In the genomic region with DNA sequence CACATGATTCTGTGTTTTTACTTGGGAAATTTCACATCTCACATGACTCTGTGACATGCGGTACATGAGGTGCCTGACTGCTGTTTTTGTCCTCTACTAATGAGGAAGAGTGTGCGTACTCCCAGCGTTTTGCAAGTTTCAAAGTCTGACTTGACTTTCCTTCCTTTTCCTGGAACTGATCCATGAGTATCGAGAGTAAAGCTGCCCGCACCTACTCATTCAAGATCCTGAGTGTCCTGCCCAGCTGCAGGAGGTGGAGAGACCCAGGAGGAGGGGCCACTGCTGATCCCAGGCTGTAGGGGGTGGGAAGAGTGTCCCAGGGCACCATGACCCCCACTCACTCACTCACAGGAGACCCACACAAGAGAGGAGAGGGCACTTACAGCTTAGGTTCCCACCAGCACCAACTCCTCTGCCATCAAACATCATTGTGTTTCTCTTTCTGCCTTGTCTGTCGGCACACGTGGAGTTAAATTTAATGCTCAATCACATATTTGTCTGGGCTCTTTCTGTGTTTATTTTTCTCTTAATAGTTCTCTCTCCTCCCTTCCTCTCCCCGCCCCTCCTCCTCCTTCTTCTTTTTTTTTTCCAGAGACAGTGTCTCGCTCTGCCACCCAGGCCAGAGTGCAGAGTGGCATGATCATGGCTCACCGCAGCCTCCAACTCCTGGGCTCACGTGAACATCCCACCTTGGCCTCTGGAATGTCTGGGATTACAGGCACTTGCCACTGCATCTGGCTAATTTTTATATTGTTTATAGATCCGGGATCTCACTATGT, we compare ENCODE assay signal across 10 cellular contexts. TPM values are rescaled to one million over a fixed set of nuclear protein-coding genes. Genes with fewer than 3 reads are reported as not detected.
DNase-seq lines count a peak whose midpoint lies in the region; ATAC-seq, FAIRE-seq and TF ChIP-seq lines count a peak whose summit lies in the region.
"Had no signal": no experiment of that assay in that cellular context is flagged by ENCODE, and none has a peak within 500 bp of the region (broad histone marks: within the 10 kb centered on the region; RNA-seq: fewer than 3 reads in every experiment).

No MANE protein-coding gene starts in this region.

- no peaks in the 10 kb centered on the region for H3K36me3 ChIP-seq in liver (ENCODE audit: control insufficient read depth in 4 of 4, insufficient read depth in 3 of 4, low read depth in 1 of 4, low read length in 3 of 4)
- no peaks in the 10 kb centered on the region for H3K36me3 ChIP-seq in HepG2 (replicated peaks in 1 of 2; ENCODE audit: control insufficient read depth in 1 of 2, insufficient read depth in 2 of 2, low read length in 2 of 2)
- H3K36me3 ChIP-seq in gastroesophageal sphincter = no peaks in the 10 kb centered on the region
- no peaks in the 10 kb centered on the region for H3K36me3 ChIP-seq in pancreas

- POLR2A ChIA-PET in HepG2 (lab: Yijun Ruan, JAX) = no interaction called here

- intact Hi-C loops in HepG2 (cut with micrococcal nuclease; ENCODE audit: unreplicated experiment) (no loop called here), pancreas (cut with DNase I) (no loop called here)

- no peak overlapping the region for H3K4me2 ChIP-seq in HepG2 (ENCODE audit: low read depth, low read length)

- 24% methylated on average over 12 of the region's 12 CpGs for WGBS in liver
- 4% methylated on average over 11 of the region's 12 CpGs for WGBS in HepG2 (ENCODE audit: low lambda C conversion rate)
- WGBS in gastroesophageal sphincter (ENCODE audit: low coverage in 1 of 2), 2 donors = 34 to 42% methylated on average over 8 to 10 of the region's 12 CpGs
- WGBS in pancreas, 2 donors = 9 to 14% methylated on average over 12 of the region's 12 CpGs

- no TSS peak for BruUV-seq in HepG2 (replicated peaks; lab: Mats Ljungman, UMichigan)

- in situ Hi-C loops in HepG2 (cut with HindIII; ENCODE audit: extremely low pct_ligation_motif_present, low pct_unique_long_range_greater_than_20kb) = no loop called here
- in situ Hi-C loops in KBM-7 (cut with MboI; ENCODE audit: low pct_unique_long_range_greater_than_20kb, low sequenced_read_pairs) = no loop called here

- H3K9me3 ChIP-seq in liver (ENCODE audit: control insufficient read depth in 4 of 4, low read length in 3 of 4) = no peaks in the 10 kb centered on the region
- H3K9me3 ChIP-seq in HepG2 (ENCODE audit: low read length) = no peaks in the 10 kb centered on the region
- H3K9me3 ChIP-seq in gastroesophageal sphincter = no peaks in the 10 kb centered on the region
- no peaks in the 10 kb centered on the region for H3K9me3 ChIP-seq in pancreas

- TF ChIP-seq EP300 in HepG2 (IDR thresholded peaks at IDR 0.05; ENCODE audit: low read depth in 2 of 2, low read length in 2 of 2) (no peak), HepG2 (CRISPR knock-in tag; IDR thresholded peaks at IDR 0.05; ENCODE audit: borderline replicate concordance) (no peak), gastroesophageal sphincter (IDR thresholded peaks at IDR 0.05) (no peak)

- H3K27me3 ChIP-seq in liver (ENCODE audit: control insufficient read depth in 4 of 4, insufficient read depth in 4 of 4, low read length in 3 of 4) = no peaks in the 10 kb centered on the region
- H3K27me3 ChIP-seq in HepG2 (ENCODE audit: control insufficient read depth in 1 of 2, insufficient read depth in 2 of 2, low read length in 2 of 2) = peaks cover 2 to 8% of the 10 kb centered on the region in 2 experiments; a peak in 2 of 5 replicates
- H3K27me3 ChIP-seq in gastroesophageal sphincter = peaks cover 18% of the 10 kb centered on the region
- H3K27me3 ChIP-seq in pancreas = no peaks in the 10 kb centered on the region

- no peak for TF ChIP-seq RAD21 in liver (IDR thresholded peaks at IDR 0.05)
- no peak for TF ChIP-seq RAD21 in HepG2 (CRISPR knock-in tag; IDR thresholded peaks at IDR 0.05)

- H3K4me3 ChIP-seq in liver (ENCODE audit: low read depth in 1 of 3, low read length in 3 of 3) (no peak overlapping the region), HepG2 (replicated peaks in 1 of 3; ENCODE audit: insufficient read depth in 1 of 3, low read depth in 2 of 3, low read length in 3 of 3) (no peak overlapping the region), gastroesophageal sphincter (no peak overlapping the region), pancreas (peak overlapping the region in 1 of 4 donors; percentile 11)

- no peak overlapping the region for H2AFZ ChIP-seq in HepG2 (ENCODE audit: low read length)

- TF ChIP-seq CTCF in liver (IDR thresholded peaks at IDR 0.05; ENCODE audit: low read depth, low read length, missing input control) (no peak), HepG2 (CRISPR knock-in tag; IDR thresholded peaks at IDR 0.05) (no peak), gastroesophageal sphincter (IDR thresholded peaks at IDR 0.05) (no peak), pancreas (IDR thresholded peaks at IDR 0.05) (no peak)

- no peak overlapping the region for H3K9ac ChIP-seq in liver (ENCODE audit: low read depth in 1 of 2, low read length in 2 of 2)
- no peak overlapping the region for H3K9ac ChIP-seq in HepG2 (ENCODE audit: insufficient read depth, low read depth, low read length)

- no peak for ATAC-seq in HepG2
- ATAC-seq in gastroesophageal sphincter = peak; percentile 64
- ATAC-seq in pancreas = peak; percentile 43 to 71 (median 60)

- peak overlapping the region; percentile 41 to 72 for H3K27ac ChIP-seq in liver (ENCODE audit: low read depth in 1 of 2, low read length in 2 of 2)
- H3K27ac ChIP-seq in HepG2 (ENCODE audit: extremely low read length, insufficient read depth, low read length) = no peak overlapping the region
- H3K27ac ChIP-seq in gastroesophageal sphincter = peak overlapping the region; percentile 52 to 72 (median 58)
- peak overlapping the region in 2 of 4 donors; percentile 67 to 73 for H3K27ac ChIP-seq in pancreas

- DNase-seq in HepG2 (ENCODE audit: low spot score) (no peak), pancreas (peak in 2 of 6 donors; percentile 15 to 35), KBM-7 (no peak), putamen (ENCODE audit: low spot score) (no peak), DMS153 treated with DMSO at 0.1 percent for 48 hours (lab: John Stamatoyannopoulos, UW; ENCODE audit: unreplicated experiment) (no peak)
- no peak for DNase-seq in effector CD4-positive, alpha-beta T cell
- DNase-seq: activated effector memory CD4-positive, alpha-beta T cell treated with Interleukin-2 at 50 U/mL for 16 hours; stimulated activated CD4-positive, alpha-beta T cell treated with anti-CD3 and anti-CD28 coated beads, Interleukin-2, amount 100 ng/mL, for 48 hours had no signal

- H4K20me1 ChIP-seq in HepG2 (ENCODE audit: insufficient read depth, low read length) = no peaks in the 10 kb centered on the region

- TF ChIP-seq POLR2A in HepG2 (IDR thresholded peaks at IDR 0.05; ENCODE audit: insufficient read depth in 1 of 2, low read depth in 2 of 2, low read length in 2 of 2) (no peak), gastroesophageal sphincter (IDR thresholded peaks at IDR 0.05) (no peak)

- no peaks in the 10 kb centered on the region for H3K79me2 ChIP-seq in HepG2 (ENCODE audit: insufficient read depth, low read length)

- CTCF ChIA-PET in HepG2 (lab: Yijun Ruan, JAX; ENCODE audit: low intra/inter-chr PET ratio, low total read pairs) = no interaction called here

- FAIRE-seq in HepG2 (lab: Jason Lieb, UNC) (no peak), pancreas (lab: Jason Lieb, UNC) (no peak)

- peaks cover 0 to 9% (median 4%) of the 10 kb centered on the region in 4 donors for H3K4me1 ChIP-seq in liver (ENCODE audit: control insufficient read depth in 4 of 4, insufficient read depth in 4 of 4, low read length in 3 of 4)
- H3K4me1 ChIP-seq in HepG2 (ENCODE audit: insufficient read depth, low read length) = no peaks in the 10 kb centered on the region
- peaks cover 0 to 21% (median 4%) of the 10 kb centered on the region in 3 donors for H3K4me1 ChIP-seq in gastroesophageal sphincter
- peaks cover 0 to 21% (median 4%) of the 10 kb centered on the region in 3 donors for H3K4me1 ChIP-seq in pancreas

RNA-seq across cellular contexts. Expression of a gene that starts 1.6 kb away (rescaled TPM):
- total RNA-seq in liver (1 to 10 TPM; 1.0 to 9.0 TPM), HepG2 (2016; rRNA removed; fragmentation: Illumina TruSeq; extraction: Trizol) (not detected in 2 replicates), gastroesophageal sphincter (10 to 100 TPM in 1 of 4 donors, 1 to 10 TPM in 1, under 1 TPM in 2; 0.89 to 15.8 (median 1.9) TPM), pancreas (1 to 10 TPM in 2 of 6 donors, under 1 TPM in 4; 0.24 to 2.2 (median 0.91) TPM)
- polyA plus RNA-seq in liver (under 1 TPM; 0.51 to 0.62 TPM), HepG2 (2011; rRNA removed) (not detected in 2 replicates), pancreas (under 1 TPM; 0.75 to 0.80 TPM)
- total RNA-seq in HepG2 (2016; cell fraction: cytosol; rRNA removed; fragmentation: Illumina TruSeq; extraction: Trizol; ENCODE audit: low read depth) = not detected in 2 replicates
- total RNA-seq in HepG2 (2016; cell fraction: insoluble cytoplasmic fraction; rRNA removed; fragmentation: Illumina TruSeq; extraction: Trizol) = not detected in 2 replicates
- total RNA-seq in HepG2 (2016; cell fraction: membrane; rRNA removed; fragmentation: Illumina TruSeq; extraction: Trizol) = not detected in 2 replicates
- total RNA-seq in HepG2 (2016; cell fraction: nucleus; rRNA removed; fragmentation: Illumina TruSeq; extraction: Trizol) = not detected in 2 replicates
- not detected in 2 replicates for polyA plus RNA-seq in HepG2 (2011; cell fraction: cytosol; rRNA removed)
- polyA plus RNA-seq in HepG2 (2011; cell fraction: nucleus; rRNA removed) = not detected in 2 replicates
- polyA plus RNA-seq in HepG2 (2012) = not detected in 2 replicates
- not detected in 2 replicates for polyA plus RNA-seq in HepG2 (2016; cell fraction: cytosol; fragmentation: Illumina TruSeq; extraction: Trizol; ENCODE audit: low read depth)
- polyA plus RNA-seq in HepG2 (2016; cell fraction: insoluble cytoplasmic fraction; fragmentation: Illumina TruSeq; extraction: Trizol; ENCODE audit: low read depth) = not detected in 2 replicates
- not detected in 2 replicates for polyA plus RNA-seq in HepG2 (2016; cell fraction: membrane; fragmentation: Illumina TruSeq; extraction: Trizol; ENCODE audit: low read depth)
- polyA plus RNA-seq in HepG2 (2016; cell fraction: nucleus; fragmentation: Illumina TruSeq; extraction: Trizol; ENCODE audit: insufficient read depth, low read depth) = not detected in 2 replicates
- 1.0 and 3.6 TPM in 2 replicates for polyA minus RNA-seq in HepG2 (2011; rRNA and poly(A)+ RNA removed; ENCODE audit: low replicate concordance)
- not detected in 2 replicates for polyA minus RNA-seq in HepG2 (2011; cell fraction: cytosol; rRNA and poly(A)+ RNA removed)
- not detected in 2 replicates for polyA minus RNA-seq in HepG2 (2011; cell fraction: nucleus; rRNA and poly(A)+ RNA removed)

RNA-seq across cellular contexts. Expression of a gene that starts 34.7 kb away (rescaled TPM):
- under 1 TPM; 0.23 to 0.75 TPM for total RNA-seq in liver
- polyA plus RNA-seq in liver = under 1 TPM; 0.06 to 0.51 TPM
- total RNA-seq in HepG2 (2016; rRNA removed; fragmentation: Illumina TruSeq; extraction: Trizol) = not detected in 2 replicates
- total RNA-seq in HepG2 (2016; cell fraction: cytosol; rRNA removed; fragmentation: Illumina TruSeq; extraction: Trizol; ENCODE audit: low read depth) = not detected in 2 replicates
- total RNA-seq in HepG2 (2016; cell fraction: insoluble cytoplasmic fraction; rRNA removed; fragmentation: Illumina TruSeq; extraction: Trizol) = not detected in 2 replicates
- total RNA-seq in HepG2 (2016; cell fraction: membrane; rRNA removed; fragmentation: Illumina TruSeq; extraction: Trizol) = not detected in 2 replicates
- not detected in 2 replicates for total RNA-seq in HepG2 (2016; cell fraction: nucleus; rRNA removed; fragmentation: Illumina TruSeq; extraction: Trizol)
- polyA plus RNA-seq in HepG2 (2011; rRNA removed) = not detected in 2 replicates
- not detected in 2 replicates for polyA plus RNA-seq in HepG2 (2011; cell fraction: cytosol; rRNA removed)
- not detected in 2 replicates for polyA plus RNA-seq in HepG2 (2011; cell fraction: nucleus; rRNA removed)
- not detected in 2 replicates for polyA plus RNA-seq in HepG2 (2012)
- polyA plus RNA-seq in HepG2 (2016; cell fraction: cytosol; fragmentation: Illumina TruSeq; extraction: Trizol; ENCODE audit: low read depth) = not detected in 2 replicates
- not detected in 2 replicates for polyA plus RNA-seq in HepG2 (2016; cell fraction: insoluble cytoplasmic fraction; fragmentation: Illumina TruSeq; extraction: Trizol; ENCODE audit: low read depth)
- polyA plus RNA-seq in HepG2 (2016; cell fraction: membrane; fragmentation: Illumina TruSeq; extraction: Trizol; ENCODE audit: low read depth) = not detected in 2 replicates
- not detected in 2 replicates for polyA plus RNA-seq in HepG2 (2016; cell fraction: nucleus; fragmentation: Illumina TruSeq; extraction: Trizol; ENCODE audit: insufficient read depth, low read depth)
- not detected in 2 replicates for polyA minus RNA-seq in HepG2 (2011; rRNA and poly(A)+ RNA removed; ENCODE audit: low replicate concordance)
- polyA minus RNA-seq in HepG2 (2011; cell fraction: cytosol; rRNA and poly(A)+ RNA removed) = not detected in 2 replicates
- polyA minus RNA-seq in HepG2 (2011; cell fraction: nucleus; rRNA and poly(A)+ RNA removed) = not detected in 2 replicates
- total RNA-seq in gastroesophageal sphincter = 1 to 10 TPM in 1 of 4 donors, under 1 TPM in 3; 0.23 to 1.8 (median 0.44) TPM
- total RNA-seq in pancreas = 1 to 10 TPM in 2 of 6 donors, under 1 TPM in 4; 0.12 to 2.0 (median 0.61) TPM
- under 1 TPM; 0.16 to 0.27 TPM for polyA plus RNA-seq in pancreas

RNA-seq across cellular contexts. Expression of a gene that starts 51.6 kb away (rescaled TPM):
- total RNA-seq in liver (1 to 10 TPM; 3.3 to 3.4 TPM), HepG2 (2016; rRNA removed; fragmentation: Illumina TruSeq; extraction: Trizol) (not detected in 2 replicates), gastroesophageal sphincter (1 to 10 TPM in 2 of 4 donors, under 1 TPM in 2; 0.77 to 3.9 (median 1.9) TPM), pancreas (1 to 10 TPM in 2 of 6 donors, under 1 TPM in 4; 0.14 to 3.5 (median 0.54) TPM)
- polyA plus RNA-seq in liver (1 to 10 TPM in 1 of 2 donors, under 1 TPM in 1; 0.68 to 1.5 TPM), HepG2 (2011; rRNA removed) (not detected in 2 replicates), pancreas (under 1 TPM; 0.15 to 0.23 TPM)
- not detected in 2 replicates for total RNA-seq in HepG2 (2016; cell fraction: cytosol; rRNA removed; fragmentation: Illumina TruSeq; extraction: Trizol; ENCODE audit: low read depth)
- total RNA-seq in HepG2 (2016; cell fraction: insoluble cytoplasmic fraction; rRNA removed; fragmentation: Illumina TruSeq; extraction: Trizol) = not detected in 2 replicates
- not detected in 2 replicates for total RNA-seq in HepG2 (2016; cell fraction: membrane; rRNA removed; fragmentation: Illumina TruSeq; extraction: Trizol)
- total RNA-seq in HepG2 (2016; cell fraction: nucleus; rRNA removed; fragmentation: Illumina TruSeq; extraction: Trizol) = not detected in 2 replicates
- not detected in 2 replicates for polyA plus RNA-seq in HepG2 (2011; cell fraction: cytosol; rRNA removed)
- polyA plus RNA-seq in HepG2 (2011; cell fraction: nucleus; rRNA removed) = not detected in 2 replicates
- polyA plus RNA-seq in HepG2 (2012) = not detected in 2 replicates
- not detected in 2 replicates for polyA plus RNA-seq in HepG2 (2016; cell fraction: cytosol; fragmentation: Illumina TruSeq; extraction: Trizol; ENCODE audit: low read depth)
- polyA plus RNA-seq in HepG2 (2016; cell fraction: insoluble cytoplasmic fraction; fragmentation: Illumina TruSeq; extraction: Trizol; ENCODE audit: low read depth) = not detected in 2 replicates
- polyA plus RNA-seq in HepG2 (2016; cell fraction: membrane; fragmentation: Illumina TruSeq; extraction: Trizol; ENCODE audit: low read depth) = not detected in 2 replicates
- polyA plus RNA-seq in HepG2 (2016; cell fraction: nucleus; fragmentation: Illumina TruSeq; extraction: Trizol; ENCODE audit: insufficient read depth, low read depth) = not detected in 2 replicates
- polyA minus RNA-seq in HepG2 (2011; rRNA and poly(A)+ RNA removed; ENCODE audit: low replicate concordance) = not detected in 2 replicates
- polyA minus RNA-seq in HepG2 (2011; cell fraction: cytosol; rRNA and poly(A)+ RNA removed) = not detected in 2 replicates
- not detected in 2 replicates for polyA minus RNA-seq in HepG2 (2011; cell fraction: nucleus; rRNA and poly(A)+ RNA removed)

RNA-seq across cellular contexts. Expression of a gene that starts 59.2 kb away (rescaled TPM):
- total RNA-seq in liver = 10 to 100 TPM in 1 of 2 donors, under 1 TPM in 1; 0.92 to 14.7 TPM
- 1 to 10 TPM in 1 of 2 donors, under 1 TPM in 1; 0.36 to 1.9 TPM for polyA plus RNA-seq in liver
- total RNA-seq in HepG2 (2016; rRNA removed; fragmentation: Illumina TruSeq; extraction: Trizol) = not detected in 2 replicates
- total RNA-seq in HepG2 (2016; cell fraction: cytosol; rRNA removed; fragmentation: Illumina TruSeq; extraction: Trizol; ENCODE audit: low read depth) = not detected in 2 replicates
- total RNA-seq in HepG2 (2016; cell fraction: insoluble cytoplasmic fraction; rRNA removed; fragmentation: Illumina TruSeq; extraction: Trizol) = not detected in 2 replicates
- not detected in 2 replicates for total RNA-seq in HepG2 (2016; cell fraction: membrane; rRNA removed; fragmentation: Illumina TruSeq; extraction: Trizol)
- total RNA-seq in HepG2 (2016; cell fraction: nucleus; rRNA removed; fragmentation: Illumina TruSeq; extraction: Trizol) = not detected in 2 replicates
- polyA plus RNA-seq in HepG2 (2011; rRNA removed) = not detected in 2 replicates
- not detected in 2 replicates for polyA plus RNA-seq in HepG2 (2011; cell fraction: cytosol; rRNA removed)
- not detected in 2 replicates for polyA plus RNA-seq in HepG2 (2011; cell fraction: nucleus; rRNA removed)
- not detected in 2 replicates for polyA plus RNA-seq in HepG2 (2012)
- polyA plus RNA-seq in HepG2 (2016; cell fraction: cytosol; fragmentation: Illumina TruSeq; extraction: Trizol; ENCODE audit: low read depth) = not detected in 2 replicates
- not detected in 2 replicates for polyA plus RNA-seq in HepG2 (2016; cell fraction: insoluble cytoplasmic fraction; fragmentation: Illumina TruSeq; extraction: Trizol; ENCODE audit: low read depth)
- not detected in 2 replicates for polyA plus RNA-seq in HepG2 (2016; cell fraction: membrane; fragmentation: Illumina TruSeq; extraction: Trizol; ENCODE audit: low read depth)
- polyA plus RNA-seq in HepG2 (2016; cell fraction: nucleus; fragmentation: Illumina TruSeq; extraction: Trizol; ENCODE audit: insufficient read depth, low read depth) = not detected in 2 replicates
- not detected in 2 replicates for polyA minus RNA-seq in HepG2 (2011; rRNA and poly(A)+ RNA removed; ENCODE audit: low replicate concordance)
- polyA minus RNA-seq in HepG2 (2011; cell fraction: cytosol; rRNA and poly(A)+ RNA removed) = not detected in 2 replicates
- polyA minus RNA-seq in HepG2 (2011; cell fraction: nucleus; rRNA and poly(A)+ RNA removed) = not detected in 2 replicates
- 100 to 1,000 TPM in 1 of 4 donors, 1 to 10 TPM in 3; 1.2 to 198 (median 1.4) TPM for total RNA-seq in gastroesophageal sphincter
- total RNA-seq in pancreas = 10 to 100 TPM; 10.5 to 21.0 (median 13.7) TPM
- 1 to 10 TPM; 6.9 to 7.0 TPM for polyA plus RNA-seq in pancreas
